ENCODE assay signal across 8 cellular contexts in genomic region chr11:17851697-17852096, GRCh38.
"Had no signal": no experiment of that assay in that cellular context is flagged by ENCODE, and none has a peak within 500 bp of the region (broad histone marks: within the 10 kb centered on the region; RNA-seq: fewer than 3 reads in every experiment).

No MANE protein-coding gene starts in this region.

- FAIRE-seq: H1, H54, HTR-8/SVneo, K562 had no signal

- ATAC-seq: GM23338, K562 had no signal

- DNase-seq: H9, HCEC 1CT, IMR-90 had no signal

- H3K4me3 ChIP-seq: GM23338, K562 had no signal
